8 cellular contexts compared by ENCODE assay signal in genomic region chr2:3104958-3105813, GRCh38.
DNase-seq lines count a peak whose midpoint lies in the region; ATAC-seq and TF ChIP-seq lines count a peak whose summit lies in the region.
"Not testable (repeated sequence)": the region's sequence is repeated elsewhere in the genome, so short reads cannot be mapped to it uniquely, and the experiment has no call there.

No MANE protein-coding gene starts in this region.

- H3K27me3 ChIP-seq in neural progenitor cell, result not testable (repeated sequence)

- peaks cover 16% of the 10 kb centered on the region for H3K4me1 ChIP-seq in neural progenitor cell

- H3F3A ChIP-seq in neural progenitor cell (ENCODE audit: low read depth), result not testable (repeated sequence)

- H3K9me3 Mint-ChIP-seq in WTC11, neural progenitor cell, type B pancreatic cell: not testable (repeated sequence)
- H3K9me3 Mint-ChIP-seq in glutamatergic neuron (ENCODE audit: unreplicated experiment), result peaks cover 14% of the 10 kb centered on the region

- H3K4me2 ChIP-seq in neural progenitor cell, result peak overlapping the region; percentile 10

- POLR2A ChIA-PET in WTC11 (lab: Charles Lee), result not testable (repeated sequence)

- DNase-seq in Daoy (ENCODE audit: low read depth) (peak; percentile 51), HFF-Myc (ENCODE audit: extremely low read depth, low read depth) (peak; percentile 9), NCI-H524 (lab: John Stamatoyannopoulos, UW) (peak; percentile 67 to 87), SK-N-DZ (ENCODE audit: low spot score) (peak; percentile 62)
- not testable (repeated sequence) for DNase-seq in WTC11 (ENCODE audit: low spot score); glutamatergic neuron; neural progenitor cell (ENCODE audit: low spot score); type B pancreatic cell (ENCODE audit: extremely low spot score, unreplicated experiment)

- H3K27ac Mint-ChIP-seq in WTC11 (peak overlapping the region; percentile 53; the same call in 1 of the 2 replicates), glutamatergic neuron (ENCODE audit: unreplicated experiment) (peak overlapping the region; percentile 95), neural progenitor cell (peak overlapping the region; percentile 94), type B pancreatic cell (peak overlapping the region; percentile 72)

- CTCF ChIA-PET in WTC11 (lab: Charles Lee), result not testable (repeated sequence)

- not testable (repeated sequence) for H3K27ac ChIP-seq in neural progenitor cell

- H3K4me1 Mint-ChIP-seq in WTC11 (peaks cover 20% of the 10 kb centered on the region), glutamatergic neuron (ENCODE audit: low read depth, unreplicated experiment) (peaks cover 57% of the 10 kb centered on the region), neural progenitor cell (peaks cover 37% of the 10 kb centered on the region), type B pancreatic cell (ENCODE audit: unreplicated experiment) (peaks cover 39% of the 10 kb centered on the region)

- not testable (repeated sequence) for H3K36me3 Mint-ChIP-seq in WTC11; glutamatergic neuron (ENCODE audit: unreplicated experiment); neural progenitor cell; type B pancreatic cell

- not testable (repeated sequence) for H3K36me3 ChIP-seq in neural progenitor cell

- H2AFZ ChIP-seq in neural progenitor cell (replicated peaks), result not testable (repeated sequence)

- ATAC-seq in WTC11, result not testable (repeated sequence)

- H3K4me3 ChIP-seq in HFF-Myc (replicated peaks; ENCODE audit: low read depth, low read length); neural progenitor cell: not testable (repeated sequence)

- H3K79me2 ChIP-seq in neural progenitor cell (ENCODE audit: low read depth), result not testable (repeated sequence)

- not testable (repeated sequence) for H3K4me3 Mint-ChIP-seq in WTC11, neural progenitor cell, type B pancreatic cell
- H3K4me3 Mint-ChIP-seq in glutamatergic neuron (ENCODE audit: unreplicated experiment), result peak overlapping the region; percentile 70

- H3K9me3 ChIP-seq in neural progenitor cell (ENCODE audit: low read depth), result not testable (repeated sequence)

- TF ChIP-seq CTCF in HFF-Myc (IDR thresholded peaks at IDR 0.05; ENCODE audit: low read depth, low read length, missing control alignments); WTC11 (IDR thresholded peaks at IDR 0.05); glutamatergic neuron (IDR thresholded peaks at IDR 0.05; ENCODE audit: partially characterized antibody, unreplicated experiment); neural progenitor cell (IDR thresholded peaks at IDR 0.05); type B pancreatic cell (conservative IDR thresholded peaks at IDR 0.05): not testable (repeated sequence)

- not testable (repeated sequence) for H3K9ac ChIP-seq in neural progenitor cell

- H3K27me3 Mint-ChIP-seq in WTC11 (ENCODE audit: low read depth); neural progenitor cell (ENCODE audit: insufficient read depth, low read depth): not testable (repeated sequence)
- H3K27me3 Mint-ChIP-seq in glutamatergic neuron (ENCODE audit: unreplicated experiment) (peaks cover 24% of the 10 kb centered on the region), type B pancreatic cell (peaks cover 11% of the 10 kb centered on the region)

- H4K20me1 ChIP-seq in neural progenitor cell (ENCODE audit: low read depth), result not testable (repeated sequence)
